8 cellular contexts compared by ENCODE assay signal in genomic region chr1:151165738-151166505, GRCh38. TPM values are rescaled to one million over a fixed set of nuclear protein-coding genes. Genes with fewer than 3 reads are reported as not detected.
DNase-seq lines count a peak whose midpoint lies in the region; ATAC-seq, FAIRE-seq and TF ChIP-seq lines count a peak whose summit lies in the region.

LYSMD1 (minus strand) TSS chr1:151165902; CDS start chr1:151165258, 644 bp downstream.
SCNM1 (plus strand) TSS chr1:151166144; CDS start chr1:151166153, 9 bp downstream.

- peaks cover 2 to 4% of the 10 kb centered on the region in 2 donors for H3K4me1 ChIP-seq in small intestine (ENCODE audit: control insufficient read depth in 2 of 2, insufficient read depth in 1 of 2, low read depth in 1 of 2, low read length in 1 of 2)

- no peaks in the 10 kb centered on the region for H3K27me3 ChIP-seq in small intestine (ENCODE audit: control insufficient read depth in 2 of 2, insufficient read depth in 2 of 2, low read length in 2 of 2)

- peak within 1 kb of the TSS; percentile 50 to 76 for H3K27ac ChIP-seq in small intestine (ENCODE audit: low read depth in 1 of 2, low read length in 1 of 2)

- H3K27ac Mint-ChIP-seq in WTC11: peak within 1 kb of the TSS; percentile 99

- CTCF ChIA-PET in WTC11 (lab: Charles Lee): interaction anchor here (0.8 to 4.1 kb wide), 11 partner anchors 9 to 628 kb away, joined by 3 to 39 read pairs (median 5); partner anchors contain the start of genes C1orf56, CDC42SE1, GABPB2 and MLLT11

- peaks cover 28% of the 10 kb centered on the region for H3K36me3 Mint-ChIP-seq in WTC11

- WGBS in small intestine, 3 donors: 0 to 1% (median 0%) methylated on average over 38 of the region's 38 CpGs

- no peak for FAIRE-seq in small intestine (lab: Jason Lieb, UNC)

- H3K9me3 Mint-ChIP-seq in WTC11: no peaks in the 10 kb centered on the region

- peaks cover 15% of the 10 kb centered on the region for H3K4me1 Mint-ChIP-seq in WTC11

- peak within 1 kb of the TSS; percentile 67 to 88 for H3K4me3 ChIP-seq in cardiac fibroblast (replicated peaks in 1 of 2; ENCODE audit: low read depth in 2 of 2, low read length in 2 of 2)
- peak within 1 kb of the TSS; percentile 71 to 76 for H3K4me3 ChIP-seq in small intestine (ENCODE audit: low read depth in 1 of 2, low read length in 2 of 2)

- H3K4me3 Mint-ChIP-seq in WTC11: peak within 1 kb of the TSS; percentile 99

- H3K9me3 ChIP-seq in small intestine (ENCODE audit: control insufficient read depth, low read depth): no peaks in the 10 kb centered on the region

- POLR2A ChIA-PET in WTC11 (lab: Charles Lee): interaction anchor here (0.5 to 1.3 kb wide), 7 partner anchors 21 to 106 kb away, joined by 3 to 5 read pairs (median 3); partner anchors contain the start of genes MLLT11 and VPS72

- peak; percentile 97 for DNase-seq in AG08395 (ENCODE audit: low spot score)
- DNase-seq in NCI-H2227 treated with DMSO at 0.1 percent for 48 hours (lab: John Stamatoyannopoulos, UW): peak; percentile 97
- DNase-seq in WTC11 (ENCODE audit: low spot score): peak; percentile 92
- peak; percentile 99 to 100 for DNase-seq in cardiac fibroblast (ENCODE audit: low read depth in 2 of 2)
- peak; percentile 94 for DNase-seq in iPS-NIHi7 (ENCODE audit: extremely low spot score)
- DNase-seq in small intestine: peak; percentile 99

- H3K36me3 ChIP-seq in small intestine (ENCODE audit: control insufficient read depth in 2 of 2, insufficient read depth in 2 of 2, low read length in 2 of 2): peaks cover 0 to 6% of the 10 kb centered on the region in 2 donors

- TF ChIP-seq CTCF in WTC11 (IDR thresholded peaks at IDR 0.05) (no peak), cardiac fibroblast (IDR thresholded peaks at IDR 0.05; ENCODE audit: low read depth, low read length) (no peak)

- ATAC-seq in GM18909 (IDR thresholded peaks at IDR 0.05; ENCODE audit: poor library complexity, unreplicated experiment) (peak; percentile 87), HG03159 (IDR thresholded peaks at IDR 0.05; ENCODE audit: unreplicated experiment) (peak; percentile 86), WTC11 (peak; percentile 90)

- H3K27me3 Mint-ChIP-seq in WTC11 (ENCODE audit: low read depth): no peaks in the 10 kb centered on the region; the same call in 1 of the 2 replicates

TF ChIP-seq in WTC11, 78 proteins besides CTCF, POLR2A, EP300 and RAD21 (continues in another document):
- TF ChIP-seq AR (CRISPR knock-in tag; IDR thresholded peaks at IDR 0.05): no peak
- TF ChIP-seq STAT6 (CRISPR knock-in tag; conservative IDR thresholded peaks at IDR 0.05; ENCODE audit: low read depth): no peak
- TF ChIP-seq MLX (CRISPR knock-in tag; IDR thresholded peaks at IDR 0.05): no peak
- no peak for TF ChIP-seq TCF7 (CRISPR knock-in tag; IDR thresholded peaks at IDR 0.05; ENCODE audit: low read depth)
- TF ChIP-seq JUN (CRISPR knock-in tag; IDR thresholded peaks at IDR 0.05): no peak
- TF ChIP-seq ATF6 (CRISPR knock-in tag; IDR thresholded peaks at IDR 0.05): no peak
- no peak for TF ChIP-seq ZNF219 (CRISPR knock-in tag; IDR thresholded peaks at IDR 0.05; ENCODE audit: borderline replicate concordance)
- no peak for TF ChIP-seq ATF3 (CRISPR knock-in tag; conservative IDR thresholded peaks at IDR 0.05)

RNA-seq across cellular contexts. Expression of gene LYSMD1, which starts in this region (rescaled TPM):
- total RNA-seq in WTC11 (2021): 6.3 to 7.8 TPM (median 6.9 TPM) in 3 replicates
- 1 to 10 TPM; 3.2 to 7.2 (median 5.1) TPM for polyA plus RNA-seq in small intestine

RNA-seq across cellular contexts. Expression of gene SCNM1, which starts in this region (rescaled TPM):
- 35.3 to 45.3 TPM (median 35.8 TPM) in 3 replicates for total RNA-seq in WTC11 (2021)
- 10 to 100 TPM; 43.8 to 69.6 (median 51.1) TPM for polyA plus RNA-seq in small intestine

Comparison
In these comparisons a context has a peak if more than half of its experiments do, and no peak if none do; other contexts are left out.
1. Peak in every context shown above with its lines: DNase-seq, ATAC-seq, H3K4me3 ChIP-seq and H3K27ac ChIP-seq.